ENCODE assay signal across 15 cellular contexts in the genomic region with DNA sequence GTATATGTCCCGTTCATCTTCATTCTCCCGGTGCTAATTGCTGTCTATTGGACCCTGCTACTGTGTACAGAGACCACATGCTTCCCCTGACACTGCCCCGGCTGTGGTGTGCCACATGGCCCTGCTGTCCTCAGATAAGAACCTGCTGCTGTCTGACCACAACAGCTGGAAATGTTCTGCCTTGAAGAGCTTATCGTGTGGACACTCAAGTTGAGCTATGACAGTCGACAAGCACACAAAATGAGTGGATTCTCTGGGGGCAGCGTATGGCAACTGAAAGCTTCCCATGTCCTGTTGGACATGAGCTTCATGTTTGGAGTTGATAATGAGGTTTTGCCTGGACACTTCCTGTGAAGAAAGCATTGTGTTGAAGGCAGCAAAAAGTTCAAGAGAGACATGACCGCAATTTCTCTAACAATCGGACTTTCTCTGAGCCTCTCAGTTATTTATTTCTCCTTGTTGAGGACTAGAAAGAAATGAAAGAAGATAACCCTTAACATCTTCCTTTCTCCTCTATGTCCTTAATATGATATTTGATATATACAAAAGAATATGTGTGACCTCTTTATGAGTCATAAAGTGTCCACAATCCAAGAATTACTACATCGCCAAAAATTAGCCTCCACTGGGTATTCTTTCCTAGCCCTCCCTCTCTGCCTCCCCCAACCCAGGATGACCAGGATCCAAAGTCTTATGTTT.
DNase-seq lines count a peak whose midpoint lies in the region; ATAC-seq and TF ChIP-seq lines count a peak whose summit lies in the region.
"Had no signal": no experiment of that assay in that cellular context is flagged by ENCODE, and none has a peak within 500 bp of the region (broad histone marks: within the 10 kb centered on the region; RNA-seq: fewer than 3 reads in every experiment).

No MANE protein-coding gene starts in this region.

- intact Hi-C loops in Right ventricle myocardium inferior (cut with DNase I) (no loop called here), cardiac septum (cut with DNase I) (loop anchor here (10.0 kb wide), 1 partner anchor 53 kb away; no protein-coding TSS in a partner anchor), body of pancreas (cut with DNase I) (no loop called here), upper lobe of right lung (cut with DNase I) (no loop called here), thyroid gland (cut with DNase I) (no loop called here)

- no peak overlapping the region for H3K27ac Mint-ChIP-seq in immature natural killer cell
- H3K27ac Mint-ChIP-seq in stimulated activated memory B cell treated with anti-CD40 and anti-IgM and Interleukin-4, amounts not matched to agents 10 μg/mL and 1 μg/mL and 100 μg/mL, for 72 hours, result no peak overlapping the region
- H3K27ac Mint-ChIP-seq: activated CD8-positive, alpha-beta T cell treated with anti-CD3 and anti-CD28 coated beads for 36 hours; T-helper 2 cell treated with Interferon-gamma antibody and Interleukin-4, amounts not matched to agents 5 μg/mL and 100 μg/mL, for 36 hours had no signal

- TF ChIP-seq CTCF in body of pancreas (IDR thresholded peaks at IDR 0.05), result no peak
- no peak for TF ChIP-seq CTCF in upper lobe of right lung (IDR thresholded peaks at IDR 0.05)
- no peak for TF ChIP-seq CTCF in thyroid gland (IDR thresholded peaks at IDR 0.05)

- H3K4me1 Mint-ChIP-seq in immature natural killer cell, result peaks cover 0 to 13% of the 10 kb centered on the region in 2 donors
- no peaks in the 10 kb centered on the region for H3K4me1 Mint-ChIP-seq in stimulated activated memory B cell treated with anti-CD40 and anti-IgM and Interleukin-4, amounts not matched to agents 10 μg/mL and 1 μg/mL and 100 μg/mL, for 72 hours

- ATAC-seq in Right ventricle myocardium inferior (peak; percentile 91), body of pancreas (peak; percentile 33), upper lobe of right lung (peak; percentile 55)
- no peak for ATAC-seq in stimulated activated memory B cell treated with anti-CD40 and anti-IgM and Interleukin-4, amounts not matched to agents 10 μg/mL and 1 μg/mL and 100 μg/mL, for 72 hours
- ATAC-seq: activated CD8-positive, alpha-beta T cell treated with anti-CD3 and anti-CD28 coated beads for 36 hours; esophagus mucosa had no signal

- H3K27me3 ChIP-seq in body of pancreas, result no peaks in the 10 kb centered on the region
- no peaks in the 10 kb centered on the region for H3K27me3 ChIP-seq in upper lobe of right lung
- no peaks in the 10 kb centered on the region for H3K27me3 ChIP-seq in thyroid gland

- no peak overlapping the region for H3K27ac ChIP-seq in body of pancreas
- H3K27ac ChIP-seq in upper lobe of right lung, result no peak overlapping the region
- no peak overlapping the region for H3K27ac ChIP-seq in thyroid gland

- WGBS in body of pancreas, 2 donors, result 51 to 53% methylated on average over 9 of the region's 9 CpGs
- 66 to 81% methylated on average over 9 of the region's 9 CpGs for WGBS in thyroid gland, 2 donors

- DNase-seq in Right ventricle myocardium inferior (ENCODE audit: missing footprints), result peak; percentile 53
- no peak for DNase-seq in cardiac septum (ENCODE audit: low spot score)
- peak in 2 of 4 donors; percentile 4 to 13 for DNase-seq in body of pancreas
- DNase-seq in immature natural killer cell, result peak; percentile 1 to 3 (median 2)
- DNase-seq in upper lobe of right lung, result no peak
- no peak for DNase-seq in thyroid gland
- no peak for DNase-seq in NCI-H526 treated with DMSO at 0.1 percent for 48 hours (lab: John Stamatoyannopoulos, UW)
- DNase-seq: ACHN; activated CD8-positive, alpha-beta T cell treated with anti-CD3 and anti-CD28 coated beads for 36 hours; activated naive CD4-positive, alpha-beta T cell treated with Interleukin-2 at 50 U/mL for 16 hours; islet precursor cell; stimulated activated CD4-positive, alpha-beta T cell treated with anti-CD3 and anti-CD28 coated beads, Interleukin-12 subunit alpha, Interleukin-12 subunit beta, amount 100 ng/mL, for 4 hours had no signal

- H3K4me1 ChIP-seq in body of pancreas (no peaks in the 10 kb centered on the region), upper lobe of right lung (no peaks in the 10 kb centered on the region), thyroid gland (no peaks in the 10 kb centered on the region)

- peaks cover 0 to 8% (median 5%) of the 10 kb centered on the region in 3 donors for H3K27me3 Mint-ChIP-seq in immature natural killer cell (ENCODE audit: low read depth in 3 of 3)
- no peaks in the 10 kb centered on the region for H3K27me3 Mint-ChIP-seq in stimulated activated memory B cell treated with anti-CD40 and anti-IgM and Interleukin-4, amounts not matched to agents 10 μg/mL and 1 μg/mL and 100 μg/mL, for 72 hours

- no peaks in the 10 kb centered on the region for H3K36me3 Mint-ChIP-seq in immature natural killer cell
- H3K36me3 Mint-ChIP-seq in stimulated activated memory B cell treated with anti-CD40 and anti-IgM and Interleukin-4, amounts not matched to agents 10 μg/mL and 1 μg/mL and 100 μg/mL, for 72 hours, result no peaks in the 10 kb centered on the region

- peaks cover under 1 to 28% (median 12%) of the 10 kb centered on the region in 6 donors for H3K9me3 Mint-ChIP-seq in immature natural killer cell
- peaks cover 4% of the 10 kb centered on the region for H3K9me3 Mint-ChIP-seq in stimulated activated memory B cell treated with anti-CD40 and anti-IgM and Interleukin-4, amounts not matched to agents 10 μg/mL and 1 μg/mL and 100 μg/mL, for 72 hours
- H3K9me3 Mint-ChIP-seq: T-helper 2 cell treated with Interferon-gamma antibody and Interleukin-4, amounts not matched to agents 5 μg/mL and 100 μg/mL, for 36 hours had no signal

- TF ChIP-seq POLR2A in body of pancreas (IDR thresholded peaks at IDR 0.05) (no peak), thyroid gland (IDR thresholded peaks at IDR 0.05) (no peak)

- no peaks in the 10 kb centered on the region for H3K36me3 ChIP-seq in body of pancreas (replicated peaks in 1 of 2; ENCODE audit: insufficient read depth in 1 of 2, low read depth in 2 of 2)
- no peaks in the 10 kb centered on the region for H3K36me3 ChIP-seq in upper lobe of right lung
- H3K36me3 ChIP-seq in thyroid gland, result no peaks in the 10 kb centered on the region

- no peaks in the 10 kb centered on the region for H3K9me3 ChIP-seq in body of pancreas
- H3K9me3 ChIP-seq in upper lobe of right lung, result no peaks in the 10 kb centered on the region
- no peaks in the 10 kb centered on the region for H3K9me3 ChIP-seq in thyroid gland

- H3K4me3 ChIP-seq in body of pancreas (no peak overlapping the region), upper lobe of right lung (no peak overlapping the region), thyroid gland (replicated peaks in 1 of 3) (no peak overlapping the region)

- H3K4me3 Mint-ChIP-seq in immature natural killer cell, result no peak overlapping the region
- no peak overlapping the region for H3K4me3 Mint-ChIP-seq in stimulated activated memory B cell treated with anti-CD40 and anti-IgM and Interleukin-4, amounts not matched to agents 10 μg/mL and 1 μg/mL and 100 μg/mL, for 72 hours
- H3K4me3 Mint-ChIP-seq: activated CD8-positive, alpha-beta T cell treated with anti-CD3 and anti-CD28 coated beads for 36 hours; T-helper 2 cell treated with Interferon-gamma antibody and Interleukin-4, amounts not matched to agents 5 μg/mL and 100 μg/mL, for 36 hours had no signal

Comparison
In these comparisons a context has a peak if more than half of its experiments do, and no peak if none do; other contexts are left out.
1. DNase-seq: peak in Right ventricle myocardium inferior (single experiment) and immature natural killer cell (3 of 3); none in cardiac septum (single experiment), upper lobe of right lung (single experiment), thyroid gland (0 of 2) and NCI-H526 treated with DMSO at 0.1 percent for 48 hours (single experiment).